ENCODE assay signal across 8 cellular contexts in the genomic region with DNA sequence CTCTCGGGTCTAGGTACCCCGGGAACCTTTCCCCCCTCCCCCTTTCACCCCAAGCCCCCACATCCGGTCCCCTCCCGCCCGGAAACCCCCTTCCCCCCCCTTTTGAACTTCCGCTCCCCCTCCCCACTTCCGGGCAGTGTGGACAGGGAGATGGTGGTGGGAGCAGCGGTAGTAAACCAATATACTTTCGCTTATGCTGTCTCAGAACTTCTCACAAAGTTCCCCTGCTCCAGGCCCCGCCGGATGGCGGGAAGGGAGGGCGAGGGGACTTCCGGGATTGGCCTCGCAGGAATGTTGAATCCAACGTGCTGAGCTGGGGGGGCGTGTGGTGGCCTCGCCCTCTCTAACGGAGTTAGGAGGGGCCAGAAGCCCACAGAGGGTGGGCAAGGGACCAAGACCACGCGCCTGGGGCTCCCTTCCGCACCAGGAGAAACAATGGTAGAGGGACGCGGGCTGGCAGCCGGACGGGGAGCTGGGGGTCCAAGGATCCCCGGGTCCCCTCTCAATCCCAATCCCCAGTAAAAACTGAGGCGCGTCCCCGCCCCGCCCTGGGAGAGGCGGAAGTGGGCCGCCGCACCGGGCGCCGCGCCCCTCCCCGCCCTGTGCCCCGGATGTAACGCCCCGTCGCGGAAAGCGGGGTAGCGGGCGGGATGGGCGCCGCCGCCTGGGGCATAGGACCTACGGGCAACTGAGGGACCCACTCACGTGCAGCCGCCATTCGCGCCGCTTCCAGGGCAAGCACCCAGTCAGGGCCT. TPM values are rescaled to one million over a fixed set of nuclear protein-coding genes. Genes with fewer than 3 reads are reported as not detected.
A peak's percentile ranks its signal among the peaks of the same experiment; 100 is the strongest.
DNase-seq lines count a peak whose midpoint lies in the region; ATAC-seq and TF ChIP-seq lines count a peak whose summit lies in the region.

No MANE protein-coding gene starts in this region.

- CTCF ChIA-PET in AG04450 (lab: Charles Lee): no interaction called here

- POLR2A ChIA-PET in AG04450 (lab: Yijun Ruan, JAX): interaction anchor here (0.6 to 9.1 kb wide), 4 partner anchors 20 to 232 kb away, joined by 4 to 128 read pairs (median 8); a partner anchor contains a TSS

- H3K27me3 ChIP-seq in AG04450 (ENCODE audit: control insufficient read depth, insufficient read depth, low read length) (no peaks in the 10 kb centered on the region), endocrine pancreas (ENCODE audit: control insufficient read depth, insufficient read depth, low read length) (no peaks in the 10 kb centered on the region)

- H3K36me3 ChIP-seq in endocrine pancreas (ENCODE audit: control insufficient read depth, insufficient read depth, low read length) (no peaks in the 10 kb centered on the region), mucosa of descending colon (ENCODE audit: low read depth) (no peaks in the 10 kb centered on the region)

- no peaks in the 10 kb centered on the region for H3K4me1 ChIP-seq in endocrine pancreas (ENCODE audit: control insufficient read depth, insufficient read depth, low read length)
- peaks cover 33% of the 10 kb centered on the region for H3K4me1 ChIP-seq in mucosa of descending colon (ENCODE audit: low read depth)

- H3K4me3 Mint-ChIP-seq in stimulated activated naive CD8-positive, alpha-beta T cell treated with anti-CD3 and anti-CD28 coated beads, Interleukin-15, amount 100 ng/mL, for 72 hours: peak overlapping the region; percentile 93 to 94

- peaks cover 55% of the 10 kb centered on the region for H3K4me1 Mint-ChIP-seq in stimulated activated naive CD8-positive, alpha-beta T cell treated with anti-CD3 and anti-CD28 coated beads, Interleukin-15, amount 100 ng/mL, for 72 hours

- H3K9me3 Mint-ChIP-seq in stimulated activated naive CD8-positive, alpha-beta T cell treated with anti-CD3 and anti-CD28 coated beads, Interleukin-15, amount 100 ng/mL, for 72 hours: no peaks in the 10 kb centered on the region

- TF ChIP-seq CTCF in AG04450 (IDR thresholded peaks at IDR 0.05; ENCODE audit: low read depth, low read length) (no peak), mucosa of descending colon (IDR thresholded peaks at IDR 0.05) (no peak)

- peak overlapping the region; percentile 99 for H3K4me3 ChIP-seq in AG04450 (ENCODE audit: low read depth, low read length)
- H3K4me3 ChIP-seq in endocrine pancreas (ENCODE audit: control insufficient read depth, insufficient read depth, low read length): no peak overlapping the region
- H3K4me3 ChIP-seq in mucosa of descending colon: peak overlapping the region; percentile 98

- H3K9ac ChIP-seq in endocrine pancreas (ENCODE audit: control insufficient read depth, insufficient read depth, low read length): peak overlapping the region; percentile 95

- peak overlapping the region; percentile 93 for H3K27ac ChIP-seq in AG04450 (ENCODE audit: low read depth, low read length)

- ATAC-seq in mucosa of descending colon (peak; percentile 62), HG03378 (IDR thresholded peaks at IDR 0.05; ENCODE audit: unreplicated experiment) (no peak)
- ATAC-seq in stimulated activated naive CD8-positive, alpha-beta T cell treated with anti-CD3 and anti-CD28 coated beads, Interleukin-15, amount 100 ng/mL, for 72 hours: peak; percentile 37

- H3K9me3 ChIP-seq in AG04450 (ENCODE audit: control insufficient read depth, insufficient read depth, low read length) (peaks cover 3% of the 10 kb centered on the region; the same call in 1 of the 2 replicates), endocrine pancreas (ENCODE audit: control insufficient read depth, low read length) (no peaks in the 10 kb centered on the region), mucosa of descending colon (no peaks in the 10 kb centered on the region)

- peak overlapping the region; percentile 98 to 99 for H3K27ac Mint-ChIP-seq in stimulated activated naive CD8-positive, alpha-beta T cell treated with anti-CD3 and anti-CD28 coated beads, Interleukin-15, amount 100 ng/mL, for 72 hours

- intact Hi-C loops in mucosa of descending colon (cut with DNase I, micrococcal nuclease): no loop called here

- DNase-seq in AG04450 (ENCODE audit: low read depth, low spot score) (no peak), GM19240 (ENCODE audit: insufficient read length, low spot score) (peak; percentile 36), NCI-H748 treated with DMSO at 0.1 percent for 48 hours (lab: John Stamatoyannopoulos, UW) (peak; percentile 25), mucosa of descending colon (peak; percentile 83 to 89 (median 88))
- peak; percentile 68 for DNase-seq in activated CD8-positive, alpha-beta memory T cell treated with anti-CD3 and anti-CD28 coated beads, Interleukin-2, amount 50 U/mL, for 4 hours
- peak; percentile 75 to 89 for DNase-seq in stimulated activated naive CD8-positive, alpha-beta T cell treated with anti-CD3 and anti-CD28 coated beads, Interleukin-15, amount 100 ng/mL, for 72 hours

- no peaks in the 10 kb centered on the region for H3K27me3 Mint-ChIP-seq in stimulated activated naive CD8-positive, alpha-beta T cell treated with anti-CD3 and anti-CD28 coated beads, Interleukin-15, amount 100 ng/mL, for 72 hours

RNA-seq across cellular contexts. Expression of a gene that starts 0.7 kb away (rescaled TPM):
- 1,141 and 1,329 TPM in 2 replicates for polyA plus RNA-seq in AG04450 (2011; rRNA removed)
- polyA minus RNA-seq in AG04450 (2011; rRNA and poly(A)+ RNA removed): 784 and 887 TPM in 2 replicates
- total RNA-seq in mucosa of descending colon: 100 to 1,000 TPM; 605 to 825 (median 723) TPM

RNA-seq across cellular contexts. Expression of a gene that starts 3.3 kb away (rescaled TPM):
- polyA plus RNA-seq in AG04450 (2011; rRNA removed): 2.3 and 3.2 TPM in 2 replicates
- polyA minus RNA-seq in AG04450 (2011; rRNA and poly(A)+ RNA removed): 2.1 and 2.6 TPM in 2 replicates
- total RNA-seq in mucosa of descending colon: 10 to 100 TPM in 2 of 3 donors, 1 to 10 TPM in 1; 8.6 to 12.4 (median 10.1) TPM

RNA-seq across cellular contexts. Expression of a gene that starts 7.5 kb away (rescaled TPM):
- polyA plus RNA-seq in AG04450 (2011; rRNA removed): 63.1 and 64.3 TPM in 2 replicates
- 59.1 and 74.8 TPM in 2 replicates for polyA minus RNA-seq in AG04450 (2011; rRNA and poly(A)+ RNA removed)
- total RNA-seq in mucosa of descending colon: 100 to 1,000 TPM in 2 of 3 donors, 10 to 100 TPM in 1; 90.8 to 118 (median 114) TPM

RNA-seq across cellular contexts. Expression of a gene that starts 7.7 kb away (rescaled TPM):
- polyA plus RNA-seq in AG04450 (2011; rRNA removed): 44.7 and 50.0 TPM in 2 replicates
- polyA minus RNA-seq in AG04450 (2011; rRNA and poly(A)+ RNA removed): 33.0 and 50.2 TPM in 2 replicates
- total RNA-seq in mucosa of descending colon: 10 to 100 TPM; 68.4 to 87.2 (median 72.8) TPM

RNA-seq across cellular contexts. Expression of a gene that starts 15.5 kb away (rescaled TPM):
- polyA plus RNA-seq in AG04450 (2011; rRNA removed): not detected in 2 replicates
- polyA minus RNA-seq in AG04450 (2011; rRNA and poly(A)+ RNA removed): not detected in 2 replicates
- total RNA-seq in mucosa of descending colon: not detected
